ENCODE assay signal across 1 cellular context in genomic region chr19:7922841-7923205, GRCh38.
TF ChIP-seq lines count a peak whose summit lies in the region.

No MANE protein-coding gene starts in this region.

TF ChIP-seq in SK-N-SH, 30 proteins besides CTCF, POLR2A, EP300 and RAD21:
- TF ChIP-seq CHD2 (IDR thresholded peaks at IDR 0.05; ENCODE audit: low read length, partially characterized antibody) = no peak
- TF ChIP-seq MAX (IDR thresholded peaks at IDR 0.05; ENCODE audit: low read depth) = no peak
- TF ChIP-seq PBX3 (IDR thresholded peaks at IDR 0.05) = no peak
- no peak for TF ChIP-seq IRF3 (IDR thresholded peaks at IDR 0.05; ENCODE audit: low read depth, low read length)
- no peak for TF ChIP-seq NFIC (IDR thresholded peaks at IDR 0.05; ENCODE audit: borderline replicate concordance)
- no peak for TF ChIP-seq JUND (IDR thresholded peaks at IDR 0.05)
- no peak for TF ChIP-seq SIN3A (IDR thresholded peaks at IDR 0.05; ENCODE audit: borderline replicate concordance, low read depth, low read length)
- TF ChIP-seq FOSL2 (IDR thresholded peaks at IDR 0.05; ENCODE audit: borderline replicate concordance, low read depth) = no peak
- TF ChIP-seq RCOR1 (IDR thresholded peaks at IDR 0.05; ENCODE audit: low read length) = no peak
- TF ChIP-seq MEF2A (IDR thresholded peaks at IDR 0.05; ENCODE audit: borderline replicate concordance, low read depth) = no peak
- no peak for TF ChIP-seq USF1 (IDR thresholded peaks at IDR 0.05; ENCODE audit: borderline replicate concordance, low read depth)
- TF ChIP-seq GABPA (IDR thresholded peaks at IDR 0.05; ENCODE audit: low read depth) = no peak
- no peak for TF ChIP-seq TEAD4 (IDR thresholded peaks at IDR 0.05; ENCODE audit: borderline replicate concordance, insufficient read depth)
- no peak for TF ChIP-seq TAF1 (IDR thresholded peaks at IDR 0.05; ENCODE audit: borderline replicate concordance, low read depth, low read length)
- no peak for TF ChIP-seq MXI1 (IDR thresholded peaks at IDR 0.05; ENCODE audit: low read depth, low read length)
- no peak for TF ChIP-seq TCF12 (IDR thresholded peaks at IDR 0.05)
- TF ChIP-seq EZH2phosphoT487 (IDR thresholded peaks at IDR 0.05; ENCODE audit: borderline replicate concordance, low read depth) = no peak
- no peak for TF ChIP-seq GATA2 (CRISPR knock-in tag; IDR thresholded peaks at IDR 0.05)
